1 cellular context compared by ENCODE assay signal in the genomic region with DNA sequence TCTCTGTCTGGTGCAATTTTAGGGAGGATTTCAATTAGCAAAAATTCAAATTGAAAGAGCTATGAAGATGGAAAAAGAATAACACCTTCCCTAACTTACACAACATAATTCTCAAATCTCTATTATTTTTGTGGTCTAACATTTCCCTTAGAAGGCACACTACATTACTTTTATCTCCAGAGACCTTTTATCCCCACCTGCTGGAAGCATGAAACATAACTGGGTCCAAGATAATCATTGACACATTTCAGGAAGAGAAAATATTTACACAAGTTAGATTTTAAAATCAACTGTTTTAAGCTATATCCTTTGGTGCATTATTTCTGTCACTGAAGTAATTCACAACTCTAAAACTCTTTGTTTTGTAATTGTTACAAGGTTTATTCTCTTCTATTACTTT.
TF ChIP-seq lines count a peak whose summit lies in the region.

No MANE protein-coding gene starts in this region.

TF ChIP-seq in neural cell, 6 proteins besides CTCF, POLR2A, EP300 and RAD21 (continued from another document):
- TF ChIP-seq, protein P1, sequence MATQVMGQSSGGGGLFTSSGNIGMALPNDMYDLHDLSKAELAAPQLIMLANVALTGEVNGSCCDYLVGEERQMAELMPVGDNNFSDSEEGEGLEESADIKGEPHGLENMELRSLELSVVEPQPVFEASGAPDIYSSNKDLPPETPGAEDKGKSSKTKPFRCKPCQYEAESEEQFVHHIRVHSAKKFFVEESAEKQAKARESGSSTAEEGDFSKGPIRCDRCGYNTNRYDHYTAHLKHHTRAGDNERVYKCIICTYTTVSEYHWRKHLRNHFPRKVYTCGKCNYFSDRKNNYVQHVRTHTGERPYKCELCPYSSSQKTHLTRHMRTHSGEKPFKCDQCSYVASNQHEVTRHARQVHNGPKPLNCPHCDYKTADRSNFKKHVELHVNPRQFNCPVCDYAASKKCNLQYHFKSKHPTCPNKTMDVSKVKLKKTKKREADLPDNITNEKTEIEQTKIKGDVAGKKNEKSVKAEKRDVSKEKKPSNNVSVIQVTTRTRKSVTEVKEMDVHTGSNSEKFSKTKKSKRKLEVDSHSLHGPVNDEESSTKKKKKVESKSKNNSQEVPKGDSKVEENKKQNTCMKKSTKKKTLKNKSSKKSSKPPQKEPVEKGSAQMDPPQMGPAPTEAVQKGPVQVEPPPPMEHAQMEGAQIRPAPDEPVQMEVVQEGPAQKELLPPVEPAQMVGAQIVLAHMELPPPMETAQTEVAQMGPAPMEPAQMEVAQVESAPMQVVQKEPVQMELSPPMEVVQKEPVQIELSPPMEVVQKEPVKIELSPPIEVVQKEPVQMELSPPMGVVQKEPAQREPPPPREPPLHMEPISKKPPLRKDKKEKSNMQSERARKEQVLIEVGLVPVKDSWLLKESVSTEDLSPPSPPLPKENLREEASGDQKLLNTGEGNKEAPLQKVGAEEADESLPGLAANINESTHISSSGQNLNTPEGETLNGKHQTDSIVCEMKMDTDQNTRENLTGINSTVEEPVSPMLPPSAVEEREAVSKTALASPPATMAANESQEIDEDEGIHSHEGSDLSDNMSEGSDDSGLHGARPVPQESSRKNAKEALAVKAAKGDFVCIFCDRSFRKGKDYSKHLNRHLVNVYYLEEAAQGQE (IDR thresholded peaks at IDR 0.05; ENCODE audit: borderline replicate concordance): no peak
- no peak for TF ChIP-seq MXI1 (conservative IDR thresholded peaks at IDR 0.05; ENCODE audit: poor library complexity, severe bottlenecking)
- TF ChIP-seq TAF1 (IDR thresholded peaks at IDR 0.05; ENCODE audit: low read depth): no peak
